In genomic region chr1:204417231-204417997, GRCh38 we compare ENCODE assay signal across 1 cellular context.
TF ChIP-seq lines count a peak whose summit lies in the region.

No MANE protein-coding gene starts in this region.

TF ChIP-seq in H1, 55 proteins besides CTCF, POLR2A, EP300 and RAD21 (continued from another document):
- TF ChIP-seq ATF3 (IDR thresholded peaks at IDR 0.05; ENCODE audit: insufficient read depth, low read depth, low read length): no peak
- TF ChIP-seq TEAD4 (IDR thresholded peaks at IDR 0.05; ENCODE audit: low read depth, low read length): no peak
- TF ChIP-seq EZH2 (IDR thresholded peaks at IDR 0.05; ENCODE audit: low read depth, low read length, severe bottlenecking): no peak
- no peak for TF ChIP-seq YY1 (IDR thresholded peaks at IDR 0.05; ENCODE audit: low read depth, low read length)
- no peak for TF ChIP-seq MAFK (IDR thresholded peaks at IDR 0.05; ENCODE audit: low read depth, low read length)
- no peak for TF ChIP-seq BRCA1 (IDR thresholded peaks at IDR 0.05; ENCODE audit: low read depth, low read length)
- no peak for TF ChIP-seq KDM5A (IDR thresholded peaks at IDR 0.05; ENCODE audit: low read length)
- no peak for TF ChIP-seq RXRA (IDR thresholded peaks at IDR 0.05; ENCODE audit: insufficient read depth, low read depth, low read length)
- no peak for TF ChIP-seq NRF1 (IDR thresholded peaks at IDR 0.05; ENCODE audit: low read depth, low read length)
- TF ChIP-seq JUN (IDR thresholded peaks at IDR 0.05; ENCODE audit: low read depth, low read length): no peak
